ENCODE assay signal across 8 cellular contexts in the genomic region with DNA sequence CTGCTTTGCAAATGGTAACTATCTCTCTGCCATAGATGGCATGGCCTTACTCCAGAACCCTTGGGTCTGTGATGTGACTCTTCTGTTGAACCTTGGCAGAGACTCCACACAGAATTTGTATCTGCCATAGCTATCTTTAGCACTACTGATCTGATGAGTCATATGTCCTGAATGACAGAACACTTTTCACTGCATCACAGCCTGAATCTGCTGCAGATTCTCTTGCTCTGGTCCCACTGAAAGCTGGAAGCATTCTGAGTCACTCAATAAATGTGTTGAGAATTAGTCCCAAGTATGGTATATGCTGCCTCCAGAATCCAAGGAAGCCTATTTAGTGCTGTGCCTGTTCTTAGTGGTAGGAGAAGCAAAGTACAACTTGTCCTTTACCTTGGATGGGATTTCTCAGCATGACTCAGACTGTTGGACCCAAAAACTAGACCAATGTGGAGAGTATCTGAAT. TPM values are rescaled to one million over a fixed set of nuclear protein-coding genes. Genes with fewer than 3 reads are reported as not detected.
A peak's percentile ranks its signal among the peaks of the same experiment; 100 is the strongest.
DNase-seq lines count a peak whose midpoint lies in the region; ATAC-seq and TF ChIP-seq lines count a peak whose summit lies in the region.

No MANE protein-coding gene starts in this region.

- TF ChIP-seq CTCF in fibroblast of mammary gland (conservative IDR thresholded peaks at IDR 0.05; ENCODE audit: control insufficient read depth, insufficient read depth, low read depth, low read length) (peak; percentile 43), spleen (IDR thresholded peaks at IDR 0.05 in 8 of 11, conservative IDR thresholded peaks at IDR 0.05 in 3 of 11) (no peak)

- H3K27me3 ChIP-seq in ACC112 (ENCODE audit: insufficient read depth, low read length) (no peaks in the 10 kb centered on the region), spleen (replicated peaks in 1 of 7) (no peaks in the 10 kb centered on the region)

- H3K4me1 ChIP-seq in ACC112 (ENCODE audit: control insufficient read depth, insufficient read depth, low read length, unreplicated experiment) = peaks cover 53% of the 10 kb centered on the region
- H3K4me1 ChIP-seq in spleen = peaks cover 0 to 13% (median 3%) of the 10 kb centered on the region in 6 donors

- TF ChIP-seq POLR2A in spleen (IDR thresholded peaks at IDR 0.05) = no peak

- H3K9me3 ChIP-seq in spleen = no peaks in the 10 kb centered on the region

- H2AFZ ChIP-seq in ACC112 (ENCODE audit: low read length, unreplicated experiment) = no peak overlapping the region

- peak overlapping the region; percentile 43; the same call in 1 of the 2 replicates for H3K4me3 ChIP-seq in ACC112 (ENCODE audit: low read depth, low read length)
- H3K4me3 ChIP-seq in fibroblast of mammary gland (ENCODE audit: control insufficient read depth, low read depth, low read length) = no peak overlapping the region
- no peak overlapping the region for H3K4me3 ChIP-seq in spleen

- ATAC-seq in GM19452 (IDR thresholded peaks at IDR 0.05; ENCODE audit: unreplicated experiment) = peak; percentile 76

- H3K36me3 ChIP-seq in ACC112 (ENCODE audit: insufficient read depth, low read length) (no peaks in the 10 kb centered on the region), spleen (no peaks in the 10 kb centered on the region)

- no peaks in the 10 kb centered on the region for H3K79me2 ChIP-seq in ACC112 (ENCODE audit: control insufficient read depth, insufficient read depth, low read length, unreplicated experiment)

- DNase-seq in HS-27A (ENCODE audit: low read depth) (peak; percentile 68), fibroblast of mammary gland (ENCODE audit: low read depth) (peak; percentile 99), spleen (no peak), NCI-H2029 (lab: John Stamatoyannopoulos, UW) (no peak), HPDE6-E6E7 (ENCODE audit: extremely low spot score) (no peak), GM19238 (ENCODE audit: insufficient read length, low spot score) (no peak)

- intact Hi-C loops in spleen (cut with DNase I; ENCODE audit: low total_unique reads) = no loop called here

- H3K27ac ChIP-seq in ACC112 (ENCODE audit: low read depth, low read length) (peak overlapping the region; percentile 96), spleen (no peak overlapping the region)

RNA-seq across cellular contexts. Expression of gene ANKRD1, which starts 39.5 kb away (rescaled TPM):
- total RNA-seq in spleen = under 1 TPM in 3 of 7 donors, not detected in 4; 0.13 to 0.83 (median 0.32) TPM
- polyA plus RNA-seq in spleen = 1 to 10 TPM in 2 of 3 donors, under 1 TPM in 1; 0.83 to 1.6 (median 1.2) TPM

Comparison
In these comparisons a context has a peak if more than half of its experiments do, and no peak if none do; other contexts are left out.
1. DNase-seq: peak in HS-27A (single experiment) and fibroblast of mammary gland (single experiment); none in spleen (single experiment), NCI-H2029 (single experiment), HPDE6-E6E7 (single experiment) and GM19238 (single experiment).